ENCODE assay signal across 1 cellular context in genomic region chr22:45742866-45743450, GRCh38.
TF ChIP-seq lines count a peak whose summit lies in the region.

No MANE protein-coding gene starts in this region.

TF ChIP-seq in A549, 52 proteins besides CTCF, POLR2A, EP300 and RAD21 (continued from another document):
- TF ChIP-seq, protein P1, sequence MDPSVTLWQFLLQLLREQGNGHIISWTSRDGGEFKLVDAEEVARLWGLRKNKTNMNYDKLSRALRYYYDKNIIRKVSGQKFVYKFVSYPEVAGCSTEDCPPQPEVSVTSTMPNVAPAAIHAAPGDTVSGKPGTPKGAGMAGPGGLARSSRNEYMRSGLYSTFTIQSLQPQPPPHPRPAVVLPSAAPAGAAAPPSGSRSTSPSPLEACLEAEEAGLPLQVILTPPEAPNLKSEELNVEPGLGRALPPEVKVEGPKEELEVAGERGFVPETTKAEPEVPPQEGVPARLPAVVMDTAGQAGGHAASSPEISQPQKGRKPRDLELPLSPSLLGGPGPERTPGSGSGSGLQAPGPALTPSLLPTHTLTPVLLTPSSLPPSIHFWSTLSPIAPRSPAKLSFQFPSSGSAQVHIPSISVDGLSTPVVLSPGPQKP (IDR thresholded peaks at IDR 0.05; ENCODE audit: low read depth, low read length): no peak
- TF ChIP-seq FOSB (CRISPR knock-in tag; IDR thresholded peaks at IDR 0.05): no peak
- TF ChIP-seq RNF2 (IDR thresholded peaks at IDR 0.05; ENCODE audit: borderline replicate concordance, low read depth): no peak
- no peak for TF ChIP-seq CBX2 (IDR thresholded peaks at IDR 0.05; ENCODE audit: borderline replicate concordance, low read depth)
- TF ChIP-seq, protein P2, sequence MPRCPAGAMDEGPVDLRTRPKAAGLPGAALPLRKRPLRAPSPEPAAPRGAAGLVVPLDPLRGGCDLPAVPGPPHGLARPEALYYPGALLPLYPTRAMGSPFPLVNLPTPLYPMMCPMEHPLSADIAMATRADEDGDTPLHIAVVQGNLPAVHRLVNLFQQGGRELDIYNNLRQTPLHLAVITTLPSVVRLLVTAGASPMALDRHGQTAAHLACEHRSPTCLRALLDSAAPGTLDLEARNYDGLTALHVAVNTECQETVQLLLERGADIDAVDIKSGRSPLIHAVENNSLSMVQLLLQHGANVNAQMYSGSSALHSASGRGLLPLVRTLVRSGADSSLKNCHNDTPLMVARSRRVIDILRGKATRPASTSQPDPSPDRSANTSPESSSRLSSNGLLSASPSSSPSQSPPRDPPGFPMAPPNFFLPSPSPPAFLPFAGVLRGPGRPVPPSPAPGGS (IDR thresholded peaks at IDR 0.05): 0 out of 3 replicates have a peak, but pooled peaks have one; percentile 50
- TF ChIP-seq ATOH8 (CRISPR knock-in tag; IDR thresholded peaks at IDR 0.05; ENCODE audit: low read depth): no peak
- no peak for TF ChIP-seq FOSL2 (IDR thresholded peaks at IDR 0.05)
- TF ChIP-seq FOSL2 (CRISPR knock-in tag; IDR thresholded peaks at IDR 0.05): 0 out of 2 replicates have a peak, but pooled peaks have one; percentile 13
- TF ChIP-seq HOXA7 (CRISPR knock-in tag; IDR thresholded peaks at IDR 0.05): no peak
- TF ChIP-seq, protein P3, sequence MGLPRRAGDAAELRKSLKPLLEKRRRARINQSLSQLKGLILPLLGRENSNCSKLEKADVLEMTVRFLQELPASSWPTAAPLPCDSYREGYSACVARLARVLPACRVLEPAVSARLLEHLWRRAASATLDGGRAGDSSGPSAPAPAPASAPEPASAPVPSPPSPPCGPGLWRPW (IDR thresholded peaks at IDR 0.05): peak; percentile 91
- TF ChIP-seq CEBPB (IDR thresholded peaks at IDR 0.05): peak; percentile 97 to 99
- no peak for TF ChIP-seq ZSCAN20 (CRISPR knock-in tag; IDR thresholded peaks at IDR 0.05)
- TF ChIP-seq CHD2 (IDR thresholded peaks at IDR 0.05; ENCODE audit: low read length, partially characterized antibody): no peak
- TF ChIP-seq KDM1A (IDR thresholded peaks at IDR 0.05; ENCODE audit: low read depth): no peak
- no peak for TF ChIP-seq SREBF2 (IDR thresholded peaks at IDR 0.05)
- TF ChIP-seq MAZ (IDR thresholded peaks at IDR 0.05; ENCODE audit: borderline replicate concordance, low read depth, low read length): no peak
- no peak for TF ChIP-seq HOXB5 (CRISPR knock-in tag; IDR thresholded peaks at IDR 0.05)
- no peak for TF ChIP-seq RARB (CRISPR knock-in tag; IDR thresholded peaks at IDR 0.05)
- peak; percentile 74 for TF ChIP-seq GATA3 (IDR thresholded peaks at IDR 0.05; ENCODE audit: borderline replicate concordance)
- TF ChIP-seq ZFP36 (IDR thresholded peaks at IDR 0.05; ENCODE audit: borderline replicate concordance, partially characterized antibody): no peak
- TF ChIP-seq HDAC2 (IDR thresholded peaks at IDR 0.05): no peak
- TF ChIP-seq PBX3 (IDR thresholded peaks at IDR 0.05): no peak
- no peak for TF ChIP-seq TFCP2L1 (CRISPR knock-in tag; IDR thresholded peaks at IDR 0.05)
- peak; percentile 31; the same call in 2 of the 3 replicates for TF ChIP-seq SMC3 (IDR thresholded peaks at IDR 0.05)
- TF ChIP-seq HOXB13 (CRISPR knock-in tag; IDR thresholded peaks at IDR 0.05; ENCODE audit: low read depth): no peak
- TF ChIP-seq MYC (IDR thresholded peaks at IDR 0.05; ENCODE audit: borderline replicate concordance, low read length): no peak
- no peak for TF ChIP-seq KDM5A (IDR thresholded peaks at IDR 0.05)
- TF ChIP-seq, protein P4, sequence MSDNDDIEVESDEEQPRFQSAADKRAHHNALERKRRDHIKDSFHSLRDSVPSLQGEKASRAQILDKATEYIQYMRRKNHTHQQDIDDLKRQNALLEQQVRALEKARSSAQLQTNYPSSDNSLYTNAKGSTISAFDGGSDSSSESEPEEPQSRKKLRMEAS (IDR thresholded peaks at IDR 0.05): peak; percentile 41; the same call in 1 of the 2 replicates
- TF ChIP-seq HEYL (CRISPR knock-in tag; IDR thresholded peaks at IDR 0.05): no peak
- no peak for TF ChIP-seq MAFK (IDR thresholded peaks at IDR 0.05; ENCODE audit: partially characterized antibody)
- TF ChIP-seq EHF (CRISPR knock-in tag; IDR thresholded peaks at IDR 0.05): no peak
- TF ChIP-seq FOXS1 (CRISPR knock-in tag; IDR thresholded peaks at IDR 0.05): no peak
- TF ChIP-seq JUNB (IDR thresholded peaks at IDR 0.05): no peak
- no peak for TF ChIP-seq NFE2L2 (conservative IDR thresholded peaks at IDR 0.05; ENCODE audit: low read length)
- TF ChIP-seq BHLHE40 (IDR thresholded peaks at IDR 0.05; ENCODE audit: low read depth, low read length): no peak
